ENCODE assay signal across 31 cellular contexts in the genomic region with DNA sequence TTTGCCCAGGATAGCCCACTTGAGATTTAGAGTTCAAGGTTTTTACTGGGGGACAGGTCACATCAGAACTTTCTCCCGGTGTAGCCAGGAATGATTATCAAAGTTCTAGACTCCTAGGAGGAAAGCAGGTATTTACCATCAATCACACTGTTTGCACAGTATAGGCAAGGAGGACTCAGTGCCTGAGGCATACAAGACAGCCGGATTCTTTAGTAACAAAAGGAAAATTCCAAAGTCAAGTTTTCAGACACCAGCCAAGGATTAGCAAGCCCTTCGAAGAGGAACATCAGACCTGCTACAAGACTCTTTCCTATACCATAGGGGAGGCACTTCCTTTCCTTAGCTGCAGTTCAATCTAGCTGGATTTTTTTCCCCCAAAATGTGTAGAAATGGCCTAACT.
"Had no signal": no experiment of that assay in that cellular context is flagged by ENCODE, and none has a peak within 500 bp of the region (broad histone marks: within the 10 kb centered on the region; RNA-seq: fewer than 3 reads in every experiment).

No MANE protein-coding gene starts in this region.

- DNase-seq: activated CD4-positive, alpha-beta memory T cell treated with anti-CD3 and anti-CD28 coated beads, Interleukin-2, amount 10 ng/mL, durations not matched to agents 7 days and 5 days; activated CD4-positive, alpha-beta T cell treated with anti-CD3 and anti-CD28 coated beads for 36 hours; activated CD4-positive, alpha-beta T cell treated with anti-CD3 and anti-CD28 coated beads, Interleukin-2, amount 10 ng/mL, durations not matched to agents 24 days and 14 days; activated CD4-positive, alpha-beta T cell treated with anti-CD3 and anti-CD28 coated beads, Interleukin-2, amount 50 U/mL, for 4 hours; activated CD4-positive, CD25-positive, alpha-beta regulatory T cell; activated CD4-positive, CD25-positive, alpha-beta regulatory T cell treated with anti-CD3 and anti-CD28 coated beads, Interleukin-2, amount 50 U/mL, for 72 hours; activated CD8-positive, alpha-beta memory T cell treated with anti-CD3 and anti-CD28 coated beads, Interleukin-2, amount 50 U/mL, for 48 hours; activated gamma-delta T cell; activated naive CD4-positive, alpha-beta T cell; activated naive CD4-positive, alpha-beta T cell treated with anti-CD3 and anti-CD28 coated beads, Interleukin-2, amount 10 ng/mL, durations not matched to agents 7 days and 5 days; activated naive CD8-positive, alpha-beta T cell treated with anti-CD3 and anti-CD28 coated beads, Interleukin-2, amount 10 ng/mL, durations not matched to agents 7 days and 5 days; activated T-cell treated with anti-CD3 and anti-CD28 coated beads for 4 hours; activated T-cell treated with anti-CD3 and anti-CD28 coated beads, Interleukin-2, amount 50 U/mL, for 24 hours; activated T-cell treated with anti-CD3 and anti-CD28 coated beads, Interleukin-2, amount 50 U/mL, for 72 hours; central memory CD4-positive, alpha-beta T cell; cerebellar nuclear complex; colonic mucosa; effector CD8-positive, alpha-beta T cell; foreskin fibroblast; heart left ventricle; T-helper 17 cell; T1000; WERI-Rb-1 had no signal

- H3K36me3 ChIP-seq: ascending aorta, breast epithelium, cardiac muscle cell, colonic mucosa, heart left ventricle, WERI-Rb-1 had no signal

- H3K9me3 Mint-ChIP-seq: activated CD4-positive, alpha-beta memory T cell treated with anti-CD3 and anti-CD28 coated beads, Interleukin-2, amount 10 ng/mL, durations not matched to agents 7 days and 5 days; activated naive CD4-positive, alpha-beta T cell treated with anti-CD3 and anti-CD28 coated beads, Interleukin-2, amount 10 ng/mL, durations not matched to agents 7 days and 5 days had no signal

- H3K27ac Mint-ChIP-seq: activated CD4-positive, alpha-beta memory T cell treated with anti-CD3 and anti-CD28 coated beads, Interleukin-2, amount 10 ng/mL, durations not matched to agents 7 days and 5 days; activated CD4-positive, alpha-beta T cell treated with anti-CD3 and anti-CD28 coated beads for 36 hours; activated CD4-positive, alpha-beta T cell treated with anti-CD3 and anti-CD28 coated beads, Interleukin-2, amount 10 ng/mL, durations not matched to agents 24 days and 14 days; activated naive CD4-positive, alpha-beta T cell treated with anti-CD3 and anti-CD28 coated beads, Interleukin-2, amount 10 ng/mL, durations not matched to agents 7 days and 5 days; activated naive CD8-positive, alpha-beta T cell treated with anti-CD3 and anti-CD28 coated beads, Interleukin-2, amount 10 ng/mL, durations not matched to agents 7 days and 5 days; activated T-cell treated with anti-CD3 and anti-CD28 coated beads, Interleukin-2, amount 50 U/mL, for 24 hours; activated T-cell treated with anti-CD3 and anti-CD28 coated beads, Interleukin-2, amount 50 U/mL, for 72 hours; brain; T-helper 17 cell; T-helper 2 cell treated with Interferon-gamma antibody and Interleukin-4, amounts not matched to agents 5 μg/mL and 100 μg/mL, for 36 hours had no signal

- H3K4me1 ChIP-seq: ascending aorta, breast epithelium, colonic mucosa, heart left ventricle had no signal

- ATAC-seq: activated CD4-positive, alpha-beta T cell treated with anti-CD3 and anti-CD28 coated beads for 36 hours; activated naive CD4-positive, alpha-beta T cell treated with anti-CD3 and anti-CD28 coated beads, Interleukin-2, amount 50 U/mL, for 72 hours; activated T-cell treated with anti-CD3 and anti-CD28 coated beads, Interleukin-2, amount 50 U/mL, for 72 hours; esophagus mucosa; heart left ventricle; T-helper 17 cell had no signal

- H3K27me3 Mint-ChIP-seq: activated CD4-positive, alpha-beta memory T cell treated with anti-CD3 and anti-CD28 coated beads, Interleukin-2, amount 10 ng/mL, durations not matched to agents 7 days and 5 days; activated CD4-positive, alpha-beta T cell treated with anti-CD3 and anti-CD28 coated beads for 36 hours; activated naive CD4-positive, alpha-beta T cell treated with anti-CD3 and anti-CD28 coated beads, Interleukin-2, amount 10 ng/mL, durations not matched to agents 7 days and 5 days; activated naive CD8-positive, alpha-beta T cell treated with anti-CD3 and anti-CD28 coated beads, Interleukin-2, amount 10 ng/mL, durations not matched to agents 7 days and 5 days had no signal

- H3K27me3 ChIP-seq: ascending aorta, breast epithelium, cardiac muscle cell, colonic mucosa had no signal

- H3K4me3 Mint-ChIP-seq: activated CD4-positive, alpha-beta memory T cell treated with anti-CD3 and anti-CD28 coated beads, Interleukin-2, amount 10 ng/mL, durations not matched to agents 7 days and 5 days; activated CD4-positive, alpha-beta T cell treated with anti-CD3 and anti-CD28 coated beads for 36 hours; activated CD4-positive, alpha-beta T cell treated with anti-CD3 and anti-CD28 coated beads, Interleukin-2, amount 10 ng/mL, durations not matched to agents 24 days and 14 days; activated naive CD4-positive, alpha-beta T cell treated with anti-CD3 and anti-CD28 coated beads, Interleukin-2, amount 10 ng/mL, durations not matched to agents 7 days and 5 days; activated naive CD8-positive, alpha-beta T cell treated with anti-CD3 and anti-CD28 coated beads, Interleukin-2, amount 10 ng/mL, durations not matched to agents 7 days and 5 days; activated T-cell treated with anti-CD3 and anti-CD28 coated beads, Interleukin-2, amount 50 U/mL, for 24 hours; activated T-cell treated with anti-CD3 and anti-CD28 coated beads, Interleukin-2, amount 50 U/mL, for 72 hours; brain; T-helper 17 cell; T-helper 2 cell treated with Interferon-gamma antibody and Interleukin-4, amounts not matched to agents 5 μg/mL and 100 μg/mL, for 36 hours had no signal

- H3K36me3 Mint-ChIP-seq: activated naive CD4-positive, alpha-beta T cell treated with anti-CD3 and anti-CD28 coated beads, Interleukin-2, amount 10 ng/mL, durations not matched to agents 7 days and 5 days; activated naive CD8-positive, alpha-beta T cell treated with anti-CD3 and anti-CD28 coated beads, Interleukin-2, amount 10 ng/mL, durations not matched to agents 7 days and 5 days; brain had no signal

- H3K4me1 Mint-ChIP-seq: brain had no signal

- H3K27ac ChIP-seq: ascending aorta, breast epithelium, cardiac muscle cell, colonic mucosa, epithelial cell of prostate, heart left ventricle, WERI-Rb-1 had no signal

- H3K4me3 ChIP-seq: ascending aorta, breast epithelium, cardiac muscle cell, colonic mucosa, heart left ventricle had no signal

- H3K9me3 ChIP-seq: ascending aorta, breast epithelium, colonic mucosa had no signal
